11 cellular contexts compared by ENCODE assay signal in the genomic region with DNA sequence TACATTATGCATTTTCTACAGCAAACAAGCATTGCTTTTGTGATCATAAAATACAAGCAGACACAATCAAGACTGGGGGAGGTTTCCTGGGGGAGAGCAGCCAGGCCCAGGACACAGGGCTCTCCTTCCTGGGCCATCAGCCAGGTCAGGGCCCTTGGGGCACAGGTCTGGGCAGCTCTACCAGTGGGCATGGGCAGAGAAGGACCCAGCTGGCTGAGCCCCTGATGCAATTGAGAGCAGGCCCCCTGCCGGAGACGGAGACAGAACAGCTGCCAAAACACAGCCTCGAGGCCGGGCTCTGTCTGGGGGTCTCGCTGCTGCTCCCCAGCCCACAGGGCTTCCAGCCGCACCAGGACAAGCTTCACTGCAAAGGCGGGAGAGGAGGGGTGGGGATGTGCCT. TPM values are rescaled to one million over a fixed set of nuclear protein-coding genes. Genes with fewer than 3 reads are reported as not detected.
DNase-seq lines count a peak whose midpoint lies in the region; ATAC-seq, FAIRE-seq and TF ChIP-seq lines count a peak whose summit lies in the region.
"Not testable (repeated sequence)": the region's sequence is repeated elsewhere in the genome, so short reads cannot be mapped to it uniquely, and the experiment has no call there.
"Had no signal": no experiment of that assay in that cellular context is flagged by ENCODE, and none has a peak within 500 bp of the region (broad histone marks: within the 10 kb centered on the region; RNA-seq: fewer than 3 reads in every experiment).

No MANE protein-coding gene starts in this region.

- peak; percentile 26; the same call in 1 of the 2 replicates for TF ChIP-seq CTCF in BE2C (IDR thresholded peaks at IDR 0.05; ENCODE audit: low read depth, low read length)
- not testable (repeated sequence) for TF ChIP-seq CTCF in astrocyte (IDR thresholded peaks at IDR 0.05; ENCODE audit: insufficient read depth, low read depth, low read length); coronary artery (IDR thresholded peaks at IDR 0.05); nephron progenitor cell (IDR thresholded peaks at IDR 0.05); psoas muscle (IDR thresholded peaks at IDR 0.05); uterus (IDR thresholded peaks at IDR 0.05)

- not testable (repeated sequence) for H2AFZ ChIP-seq in astrocyte (ENCODE audit: low read depth, low read length)

- not testable (repeated sequence) for H3K9me3 ChIP-seq in BE2C; astrocyte (ENCODE audit: insufficient read depth, low read depth, low read length); psoas muscle; uterus

- not testable (repeated sequence) for H3K36me3 ChIP-seq in BE2C; astrocyte (ENCODE audit: insufficient read depth, low read length); uterus
- H3K36me3 ChIP-seq in psoas muscle (ENCODE audit: insufficient read depth in 1 of 2, low read depth in 1 of 2): peaks cover 0 to 51% of the 10 kb centered on the region in 2 donors

- H3K9ac ChIP-seq in astrocyte (ENCODE audit: low read length): peak overlapping the region; percentile 90

- H3K36me3 Mint-ChIP-seq in astrocyte (ENCODE audit: low read depth, unreplicated experiment) (peaks cover 10% of the 10 kb centered on the region), nephron progenitor cell (ENCODE audit: low read depth) (peaks cover 33% of the 10 kb centered on the region)

- not testable (repeated sequence) for H3K4me3 ChIP-seq in BE2C (ENCODE audit: low read depth, low read length); astrocyte (ENCODE audit: insufficient read depth, low read depth, low read length); coronary artery; psoas muscle; uterus

- peak overlapping the region; percentile 68 for H3K4me3 Mint-ChIP-seq in astrocyte (ENCODE audit: unreplicated experiment)
- H3K4me3 Mint-ChIP-seq in nephron progenitor cell: not testable (repeated sequence)

- intact Hi-C loops in left ventricle myocardium superior (cut with micrococcal nuclease); psoas muscle (cut with DNase I); uterus (cut with DNase I; ENCODE audit: low total_unique reads): not testable (repeated sequence)

- H3K4me1 Mint-ChIP-seq in astrocyte (ENCODE audit: low read depth, unreplicated experiment) (peaks cover 56% of the 10 kb centered on the region), nephron progenitor cell (peaks cover 52% of the 10 kb centered on the region)

- ATAC-seq in left ventricle myocardium superior, psoas muscle: not testable (repeated sequence)

- not testable (repeated sequence) for DNase-seq in BE2C; astrocyte (ENCODE audit: low read depth); coronary artery (ENCODE audit: low spot score); nephron progenitor cell; psoas muscle
- DNase-seq in NCI-H1092 treated with DMSO at 0.1 percent for 48 hours (lab: John Stamatoyannopoulos, UW): peak; percentile 40
- DNase-seq in left ventricle myocardium superior: peak; percentile 52
- DNase-seq in uterus: peak in 1 of 2 donors; percentile 17

- H3K27ac ChIP-seq in astrocyte (ENCODE audit: low read depth, low read length): not testable (repeated sequence)
- H3K27ac ChIP-seq in coronary artery: peak overlapping the region; percentile 94
- H3K27ac ChIP-seq in psoas muscle: peak overlapping the region; percentile 83
- H3K27ac ChIP-seq in uterus: peak overlapping the region; percentile 21 to 34

- not testable (repeated sequence) for H3K4me2 ChIP-seq in astrocyte (ENCODE audit: low read length)

- H4K20me1 ChIP-seq in astrocyte (ENCODE audit: insufficient read depth, low read length): peaks cover 56% of the 10 kb centered on the region

- FAIRE-seq in astrocyte (lab: Jason Lieb, UNC): not testable (repeated sequence)

- H3K9me3 Mint-ChIP-seq in astrocyte (ENCODE audit: unreplicated experiment); nephron progenitor cell: not testable (repeated sequence)

- H3K4me1 ChIP-seq in BE2C: peaks cover 15% of the 10 kb centered on the region
- H3K4me1 ChIP-seq in astrocyte (ENCODE audit: insufficient read depth, low read length): peaks cover 60% of the 10 kb centered on the region
- peaks cover 79% of the 10 kb centered on the region for H3K4me1 ChIP-seq in psoas muscle
- H3K4me1 ChIP-seq in uterus: peaks cover 7 to 53% of the 10 kb centered on the region in 2 donors

- WGBS in psoas muscle, 3 donors: 53 to 81% (median 71%) methylated on average over 7 of the region's 7 CpGs

- peaks cover 96% of the 10 kb centered on the region for H3K79me2 ChIP-seq in astrocyte (ENCODE audit: insufficient read depth, low read length)

- H3K27ac Mint-ChIP-seq in astrocyte (ENCODE audit: unreplicated experiment) (peak overlapping the region; percentile 83), nephron progenitor cell (peak overlapping the region; percentile 74)

- not testable (repeated sequence) for H3K27me3 ChIP-seq in BE2C; astrocyte (ENCODE audit: insufficient read depth, low read length); psoas muscle (ENCODE audit: insufficient read depth in 3 of 3, low read length in 2 of 3); uterus

- TF ChIP-seq POLR2A in uterus (IDR thresholded peaks at IDR 0.05): not testable (repeated sequence)

- H3K27me3 Mint-ChIP-seq in astrocyte (ENCODE audit: low read depth, unreplicated experiment); nephron progenitor cell (ENCODE audit: low read depth, poor library complexity): not testable (repeated sequence)

RNA-seq across cellular contexts. Expression of a gene that starts 10.8 kb away (rescaled TPM):
- 72.3 TPM for polyA plus RNA-seq in BE2C (2012; ENCODE audit: insufficient read depth, insufficient read length, low read depth)
- total RNA-seq in astrocyte: 241 and 296 TPM in 2 replicates
- 82.9 TPM for total RNA-seq in left ventricle myocardium superior
- 100 to 1,000 TPM in 2 of 4 donors, 10 to 100 TPM in 2; 61.8 to 108 (median 90.1) TPM for total RNA-seq in psoas muscle
- polyA plus RNA-seq in psoas muscle: 10 to 100 TPM; 66.3 to 90.7 (median 78.7) TPM
- 100 to 1,000 TPM in 1 of 4 donors, 10 to 100 TPM in 3; 42.8 to 104 (median 47.2) TPM for total RNA-seq in uterus
- polyA plus RNA-seq: CD8-positive, alpha-beta memory T cell had no signal

RNA-seq across cellular contexts. Expression of a gene that starts 21.8 kb away (rescaled TPM):
- polyA plus RNA-seq in BE2C (2012; ENCODE audit: insufficient read depth, insufficient read length, low read depth): 2.5 TPM
- total RNA-seq in astrocyte (not detected in 2 replicates), left ventricle myocardium superior (not detected), psoas muscle (1 to 10 TPM in 2 of 4 donors, not detected in 2; 1.2 to 3.9 TPM), uterus (not detected)
- 1 to 10 TPM in 1 of 3 donors, under 1 TPM in 2; 0.03 to 2.5 (median 0.25) TPM for polyA plus RNA-seq in psoas muscle
- total RNA-seq: CD8-positive, alpha-beta memory T cell; H7; MCF 10A had no signal
- polyA plus RNA-seq: CD8-positive, alpha-beta memory T cell had no signal

RNA-seq across cellular contexts. Expression of a gene that starts 33.7 kb away (rescaled TPM):
- 0.90 TPM for polyA plus RNA-seq in BE2C (2012; ENCODE audit: insufficient read depth, insufficient read length, low read depth)
- total RNA-seq in astrocyte (0.43 TPM in 1 of 2 replicates, not detected in the other), left ventricle myocardium superior (not detected), psoas muscle (1 to 10 TPM in 1 of 4 donors, not detected in 3; 2.4 TPM), uterus (not detected)
- polyA plus RNA-seq in psoas muscle: 1 to 10 TPM in 1 of 3 donors, under 1 TPM in 2; 0.14 to 1.6 (median 0.63) TPM
- total RNA-seq: CD8-positive, alpha-beta memory T cell; H7; MCF 10A had no signal
- polyA plus RNA-seq: CD8-positive, alpha-beta memory T cell had no signal
